Comparison of ENCODE assay signal across 8 cellular contexts in the genomic region with DNA sequence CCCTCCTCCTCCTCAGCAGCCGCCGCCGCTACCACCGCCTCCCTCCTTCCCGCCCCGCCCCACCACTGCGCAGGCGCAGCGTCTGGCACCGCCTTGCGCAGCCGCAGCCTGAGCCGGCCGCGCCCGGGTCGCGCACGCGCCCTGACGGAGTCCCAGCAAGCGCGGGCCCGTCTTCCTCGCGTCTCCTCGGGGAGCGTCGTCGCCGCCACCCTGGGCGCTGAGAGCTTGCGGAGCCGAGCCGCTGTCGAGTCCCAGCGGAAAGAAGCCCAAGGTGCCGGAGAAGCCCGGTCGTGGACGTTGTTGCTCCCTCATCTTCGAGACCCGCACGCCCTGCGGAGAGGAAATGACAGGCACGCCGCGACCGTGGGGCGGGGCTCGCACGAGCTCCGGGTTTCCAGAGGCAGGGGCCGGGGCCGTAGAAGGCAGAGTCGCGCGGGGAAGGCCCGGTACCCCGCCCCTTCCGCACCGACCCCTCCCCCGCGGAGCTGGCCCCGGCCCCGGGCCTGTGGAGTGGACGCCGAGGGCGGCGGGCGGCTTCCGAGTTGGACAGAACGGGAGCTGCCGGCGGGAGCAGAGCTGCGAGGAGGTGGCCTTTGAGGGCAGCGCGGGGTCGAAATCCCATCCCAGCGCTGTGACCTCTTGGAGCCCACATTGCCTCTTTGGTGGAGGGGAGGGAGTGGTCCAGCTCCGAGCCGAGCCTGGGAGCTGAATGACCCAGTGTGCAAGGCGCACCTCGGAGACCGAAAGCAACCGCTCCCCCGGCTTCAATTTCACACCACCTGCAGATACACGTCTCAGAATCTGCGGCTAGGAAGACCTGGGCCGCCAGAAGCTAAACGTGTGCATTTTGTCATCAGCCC. TPM values are rescaled to one million over a fixed set of nuclear protein-coding genes. Genes with fewer than 3 reads are reported as not detected.
A peak's percentile ranks its signal among the peaks of the same experiment; 100 is the strongest.
DNase-seq lines count a peak whose midpoint lies in the region; ATAC-seq, FAIRE-seq and TF ChIP-seq lines count a peak whose summit lies in the region.

No MANE protein-coding gene starts in this region.

- H3K4me3 ChIP-seq in SU-DHL-6 (ENCODE audit: insufficient read depth, low read length, poor library complexity, severe bottlenecking), result peak overlapping the region; percentile 78
- H3K4me3 ChIP-seq in cardiac muscle cell, result peak overlapping the region; percentile 88
- peak overlapping the region; percentile 85 for H3K4me3 ChIP-seq in trophoblast cell (ENCODE audit: low read depth, low read length)
- peak overlapping the region; percentile 71 to 98 (median 90) for H3K4me3 ChIP-seq in tibial nerve

- H4K91ac ChIP-seq in trophoblast cell (ENCODE audit: low read depth, low read length), result peak overlapping the region; percentile 87

- H3K4me2 ChIP-seq in SU-DHL-6 (ENCODE audit: low read depth, low read length, poor library complexity, severe bottlenecking), result peak overlapping the region; percentile 86
- H3K4me2 ChIP-seq in trophoblast cell (ENCODE audit: low read length), result peak overlapping the region; percentile 97

- H4K20me1 ChIP-seq in SU-DHL-6 (ENCODE audit: low read depth, low read length), result no peaks in the 10 kb centered on the region; the same call in 1 of the 2 replicates

- FAIRE-seq in GM12891 (lab: Jason Lieb, UNC), result peak; percentile 97

- peaks cover 29% of the 10 kb centered on the region for H3F3A ChIP-seq in SU-DHL-6 (ENCODE audit: insufficient read depth)

- peaks cover 9% of the 10 kb centered on the region for H3K79me1 ChIP-seq in trophoblast cell (ENCODE audit: low read length)

- H2AFZ ChIP-seq in SU-DHL-6 (ENCODE audit: low read depth, low read length, severe bottlenecking) (peak overlapping the region; percentile 58), trophoblast cell (ENCODE audit: insufficient read depth, low read length, poor library complexity) (peak overlapping the region; percentile 76)

- peak; percentile 75 for TF ChIP-seq POLR2A in GM12891 (IDR thresholded peaks at IDR 0.05; ENCODE audit: low read depth, low read length)
- peak; percentile 70 to 91 for TF ChIP-seq POLR2A in tibial nerve (IDR thresholded peaks at IDR 0.05)

- H3K27me3 ChIP-seq in SU-DHL-6 (ENCODE audit: low read length) (no peaks in the 10 kb centered on the region), cardiac muscle cell (no peaks in the 10 kb centered on the region), trophoblast cell (ENCODE audit: insufficient read depth, low read length) (no peaks in the 10 kb centered on the region), tibial nerve (no peaks in the 10 kb centered on the region)

- H3K27ac ChIP-seq in SU-DHL-6 (ENCODE audit: low read depth, low read length) (peak overlapping the region; percentile 78), cardiac muscle cell (peak overlapping the region; percentile 89), trophoblast cell (ENCODE audit: low read depth, low read length) (peak overlapping the region; percentile 94), tibial nerve (peak overlapping the region; percentile 85 to 97 (median 94))

- H3K79me2 ChIP-seq in SU-DHL-6 (ENCODE audit: insufficient read depth, low read length) (peaks cover 62% of the 10 kb centered on the region), trophoblast cell (ENCODE audit: control insufficient read depth, insufficient read depth, low read length, poor library complexity) (peaks cover 27% of the 10 kb centered on the region)

- H2BK5ac ChIP-seq in trophoblast cell (ENCODE audit: low read depth, low read length, poor library complexity), result peak overlapping the region; percentile 92

- DNase-seq in GM12891 (ENCODE audit: insufficient read length, low spot score) (peak; percentile 92), NCI-H1436 (lab: John Stamatoyannopoulos, UW) (peak; percentile 90), cardiac muscle cell (ENCODE audit: low read depth in 1 of 2, low spot score in 1 of 2) (peak; percentile 96 to 97), trophoblast cell (peak; percentile 87 to 97), tibial nerve (ENCODE audit: low spot score in 2 of 2) (peak; percentile 86 to 87)
- DNase-seq in activated naive CD8-positive, alpha-beta T cell treated with anti-CD3 and anti-CD28 coated beads, Interleukin-2, amount 50 U/mL, for 16 hours (ENCODE audit: low read depth, low spot score), result peak; percentile 89

- peak overlapping the region; percentile 81 for H2BK120ac ChIP-seq in trophoblast cell (ENCODE audit: insufficient read depth, low read length, poor library complexity)

- TF ChIP-seq CTCF in SU-DHL-6 (IDR thresholded peaks at IDR 0.05; ENCODE audit: insufficient read depth, low read length, poor library complexity, severe bottlenecking), result no peak
- no peak for TF ChIP-seq CTCF in cardiac muscle cell (IDR thresholded peaks at IDR 0.05; ENCODE audit: low read depth, low read length)
- TF ChIP-seq CTCF in tibial nerve (IDR thresholded peaks at IDR 0.05), result peak in 2 of 5 experiments; percentile 13 to 44

- peak overlapping the region; percentile 86 for H3K9ac ChIP-seq in SU-DHL-6 (ENCODE audit: low read length)
- peak overlapping the region; percentile 88 for H3K9ac ChIP-seq in trophoblast cell (ENCODE audit: low read length)

- H4K12ac ChIP-seq in trophoblast cell (ENCODE audit: low read depth, low read length), result peak overlapping the region; percentile 83

- no peaks in the 10 kb centered on the region for H3K9me2 ChIP-seq in SU-DHL-6 (replicated peaks; ENCODE audit: insufficient read depth, low read length)

- peak overlapping the region; percentile 96 for H4K8ac ChIP-seq in trophoblast cell (ENCODE audit: low read depth, low read length)

- H3K36me3 ChIP-seq in SU-DHL-6 (ENCODE audit: low read length), result peaks cover 3% of the 10 kb centered on the region; the same call in 1 of the 2 replicates
- no peaks in the 10 kb centered on the region for H3K36me3 ChIP-seq in cardiac muscle cell
- H3K36me3 ChIP-seq in trophoblast cell (ENCODE audit: control insufficient read depth in 1 of 2, insufficient read depth in 2 of 2, low read length in 2 of 2), result peaks cover 12% of the 10 kb centered on the region in 2 experiments
- H3K36me3 ChIP-seq in tibial nerve, result peaks cover 0 to 13% (median 0%) of the 10 kb centered on the region in 3 donors

- H2BK12ac ChIP-seq in trophoblast cell (ENCODE audit: low read length), result no peak overlapping the region

- peak overlapping the region; percentile 89 for H3K14ac ChIP-seq in trophoblast cell (ENCODE audit: low read length)

- ATAC-seq in HG02798 (IDR thresholded peaks at IDR 0.05; ENCODE audit: poor library complexity, unreplicated experiment), result peak; percentile 76

- peak in 1 of 2 donors; percentile 91 for TF ChIP-seq EP300 in tibial nerve (IDR thresholded peaks at IDR 0.05)

- peak overlapping the region; percentile 76 for H3K4ac ChIP-seq in trophoblast cell (ENCODE audit: low read depth, low read length)

- no peaks in the 10 kb centered on the region for H3K9me3 ChIP-seq in SU-DHL-6 (ENCODE audit: insufficient read depth, low read length)
- no peaks in the 10 kb centered on the region for H3K9me3 ChIP-seq in cardiac muscle cell (ENCODE audit: low read depth)
- H3K9me3 ChIP-seq in trophoblast cell (ENCODE audit: insufficient read depth, low read depth, low read length), result no peaks in the 10 kb centered on the region
- no peaks in the 10 kb centered on the region for H3K9me3 ChIP-seq in tibial nerve

- H3K4me1 ChIP-seq in cardiac muscle cell (ENCODE audit: low read depth) (peaks cover 5% of the 10 kb centered on the region), trophoblast cell (ENCODE audit: control insufficient read depth in 1 of 2, insufficient read depth in 2 of 2, low read length in 2 of 2) (peaks cover 8 to 13% of the 10 kb centered on the region in 2 experiments), tibial nerve (peaks cover 0 to 52% (median 26%) of the 10 kb centered on the region in 4 donors)

- peak overlapping the region; percentile 92 for H3K18ac ChIP-seq in trophoblast cell (ENCODE audit: low read length)

- no CpG with 5 or more reads among the region's 91 CpGs for WGBS in trophoblast cell (ENCODE audit: extremely low coverage, insufficient coverage, insufficient read length)
- 0 to 1% methylated on average over 47 to 53 of the region's 91 CpGs for WGBS in tibial nerve, 2 donors

- no peak overlapping the region for H3K23ac ChIP-seq in trophoblast cell (ENCODE audit: low read length)

- no peak overlapping the region for H2AK5ac ChIP-seq in trophoblast cell (ENCODE audit: low read length)

TF ChIP-seq in GM12891, 5 proteins besides CTCF, POLR2A, EP300 and RAD21:
- TF ChIP-seq SPI1 (IDR thresholded peaks at IDR 0.05; ENCODE audit: low read depth, low read length) (peak; percentile 1; the same call in 1 of the 2 replicates), PAX5 (IDR thresholded peaks at IDR 0.05; ENCODE audit: insufficient read depth, low read length, severe bottlenecking) (no peak), POLR2AphosphoS5 (IDR thresholded peaks at IDR 0.05; ENCODE audit: low read depth, low read length) (peak; percentile 83), TAF1 (IDR thresholded peaks at IDR 0.05; ENCODE audit: low read depth, low read length) (peak; percentile 64), POU2F2 (IDR thresholded peaks at IDR 0.05; ENCODE audit: low read depth, low read length) (peak; percentile 64; the same call in 1 of the 2 replicates)

RNA-seq across cellular contexts. Expression of gene RAB35, which starts 0.5 kb away (rescaled TPM):
- 41.4 TPM for polyA plus RNA-seq in GM12891 (2012; ENCODE audit: low read depth, missing spikeins)
- 27.5 and 33.4 TPM in 2 replicates for total RNA-seq in cardiac muscle cell
- polyA plus RNA-seq in cardiac muscle cell, result 20.6 and 25.4 TPM in 2 replicates
- 46.0 and 48.9 TPM in 2 replicates for polyA plus RNA-seq in trophoblast cell (2013)
- total RNA-seq in tibial nerve, result 10 to 100 TPM; 22.8 to 30.8 (median 26.2) TPM

Comparison
In these comparisons a context has a peak if more than half of its experiments do, and no peak if none do; other contexts are left out.
1. Peak in every context shown above with its lines: DNase-seq, ATAC-seq, H3K4me3 ChIP-seq and H3K27ac ChIP-seq.